In the genomic region with DNA sequence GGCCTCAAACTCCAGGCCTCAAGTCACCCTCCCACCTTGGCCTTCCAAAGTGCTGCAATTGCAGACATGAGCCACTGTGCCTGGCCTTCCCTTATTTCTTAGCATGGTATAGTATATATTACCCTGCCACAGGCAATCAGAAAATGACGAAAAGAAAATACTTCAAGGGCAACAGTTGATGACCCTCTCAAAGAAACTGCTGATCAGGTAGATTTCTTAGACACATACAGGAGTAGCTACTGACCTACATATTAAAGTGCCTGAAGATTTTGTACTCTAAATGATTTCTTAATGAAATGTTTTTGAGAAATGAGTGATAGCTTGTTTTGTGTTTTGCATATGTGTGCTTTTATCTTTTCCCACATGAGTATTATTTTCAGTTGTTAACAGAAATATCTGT, we compare ENCODE assay signal across 9 cellular contexts. TPM values are rescaled to one million over a fixed set of nuclear protein-coding genes. Genes with fewer than 3 reads are reported as not detected.
"Had no signal": no experiment of that assay in that cellular context is flagged by ENCODE, and none has a peak within 500 bp of the region (broad histone marks: within the 10 kb centered on the region; RNA-seq: fewer than 3 reads in every experiment).

No MANE protein-coding gene starts in this region.

- DNase-seq: H9, HCEC 1CT, HFFc6, KG1 had no signal

- ATAC-seq: GM23338 had no signal

- H3K4me2 ChIP-seq: GM23338 had no signal

- H3K27ac ChIP-seq: HL-60 had no signal

- FAIRE-seq: H1, H54 had no signal

- H3K4me3 ChIP-seq: GM23338 had no signal

- H2AFZ ChIP-seq: GM23338 had no signal

RNA-seq across cellular contexts. Expression of gene SLC35F1, which starts 4.6 kb away (rescaled TPM):
- total RNA-seq: HFFc6 had no signal
- polyA plus RNA-seq: IgD-negative memory B cell had no signal
